ENCODE assay signal across 16 cellular contexts in genomic region chr18:32176745-32177144, GRCh38. TPM values are rescaled to one million over a fixed set of nuclear protein-coding genes. Genes with fewer than 3 reads are reported as not detected.
DNase-seq lines count a peak whose midpoint lies in the region; ATAC-seq, FAIRE-seq and TF ChIP-seq lines count a peak whose summit lies in the region.
"Not testable (repeated sequence)": the region's sequence is repeated elsewhere in the genome, so short reads cannot be mapped to it uniquely, and the experiment has no call there.
"Had no signal": no experiment of that assay in that cellular context is flagged by ENCODE, and none has a peak within 500 bp of the region (broad histone marks: within the 10 kb centered on the region; RNA-seq: fewer than 3 reads in every experiment).

No MANE protein-coding gene starts in this region.

- H3K9me1 ChIP-seq in K562 (ENCODE audit: control insufficient read depth, insufficient read depth, low read length): not testable (repeated sequence)

- H2AK5ac ChIP-seq in H1 (ENCODE audit: low read depth, low read length): not testable (repeated sequence)

- H3K4me3 ChIP-seq in HEK293 (ENCODE audit: low read depth, low read length); K562; H1 (ENCODE audit: extremely low read depth in 1 of 4, insufficient read depth in 2 of 4, low read depth in 3 of 4, low read length in 4 of 4): not testable (repeated sequence)

- H3K36me3 ChIP-seq in HEK293 (ENCODE audit: control insufficient read depth in 2 of 2, insufficient read depth in 1 of 2, low read length in 2 of 2); K562 (ENCODE audit: control insufficient read depth, insufficient read depth, low read length); H1 (ENCODE audit: control insufficient read depth in 2 of 4, insufficient read depth in 4 of 4, low read length in 3 of 4): not testable (repeated sequence)

- ATAC-seq in K562: not testable (repeated sequence)

- CTCF ChIA-PET in HEK293 (lab: Yijun Ruan, JAX): interaction anchor here (0.6 to 1.7 kb wide), 2 partner anchors 19 to 57 kb away, joined by 5 to 6 read pairs; no protein-coding TSS in a partner anchor
- CTCF ChIA-PET in K562 (lab: Yijun Ruan, JAX; ENCODE audit: low intra/inter-chr PET ratio): not testable (repeated sequence)
- CTCF ChIA-PET in H1 (lab: Charles Lee; ENCODE audit: partially characterized antibody): interaction anchor here (1.0 kb wide), 1 partner anchor 22 kb away, joined by 3 read pairs; no protein-coding TSS in a partner anchor

- FAIRE-seq in K562 (lab: Jason Lieb, UNC); H1 (lab: Jason Lieb, UNC): not testable (repeated sequence)

- not testable (repeated sequence) for H4K91ac ChIP-seq in H1 (replicated peaks; ENCODE audit: insufficient read length, low read length)

- 0% methylated on average over 1 of the region's 1 CpG for WGBS in K562 (ENCODE audit: insufficient coverage, low coverage, missing lambda C conversion rate)
- WGBS in H1 (ENCODE audit: extremely low coverage in 1 of 2, insufficient coverage in 1 of 2, insufficient read length in 1 of 2, insufficient replicate concordance in 2 of 2, low coverage in 1 of 2, low lambda C conversion rate in 2 of 2, missing lambda C conversion rate in 1 of 2), 2 experiments: 86% methylated on average over 1 of the region's 1 CpG; no CpG with 5 or more reads in 1 of the 2 experiments

- H3K4ac ChIP-seq in H1 (replicated peaks; ENCODE audit: insufficient read length, low read depth, low read length): not testable (repeated sequence)

- H4K20me1 ChIP-seq in K562 (replicated peaks; ENCODE audit: control insufficient read depth, insufficient read depth, low read length); H1 (replicated peaks in 1 of 2; ENCODE audit: control insufficient read depth in 1 of 2, insufficient read depth in 2 of 2, low read length in 2 of 2): not testable (repeated sequence)

- not testable (repeated sequence) for H3K23ac ChIP-seq in H1 (ENCODE audit: insufficient read length)

- not testable (repeated sequence) for DNase-seq in K562 (ENCODE audit: extremely low read depth in 1 of 4, low spot score in 3 of 4); H1 (ENCODE audit: low read depth in 1 of 2, low spot score in 2 of 2)

- not testable (repeated sequence) for H4K5ac ChIP-seq in H1 (ENCODE audit: insufficient read length, low read depth, low read length)

- not testable (repeated sequence) for H3K79me2 ChIP-seq in K562 (ENCODE audit: control insufficient read depth, insufficient read depth, low read length); H1 (ENCODE audit: control insufficient read depth in 1 of 2, insufficient read depth in 2 of 2, low read length in 2 of 2)

- H3K23me2 ChIP-seq in H1 (ENCODE audit: low read depth, low read length): not testable (repeated sequence)

- TF ChIP-seq POLR2A in K562 (conservative IDR thresholded peaks at IDR 0.05); H1 (IDR thresholded peaks at IDR 0.05; ENCODE audit: control extremely low read depth in 1 of 2, low read depth in 2 of 2, low read length in 2 of 2): not testable (repeated sequence)

- not testable (repeated sequence) for H3K9ac ChIP-seq in K562 (ENCODE audit: insufficient read depth in 1 of 2, low read depth in 2 of 2, low read length in 2 of 2); H1 (replicated peaks in 1 of 4; ENCODE audit: extremely low read depth in 1 of 4, low read depth in 3 of 4, low read length in 3 of 4)

- not testable (repeated sequence) for H2BK20ac ChIP-seq in H1 (ENCODE audit: low read length)

- H2BK12ac ChIP-seq in H1 (ENCODE audit: low read depth, low read length): not testable (repeated sequence)

- intact Hi-C loops in K562 (cut with micrococcal nuclease): not testable (repeated sequence)

- not testable (repeated sequence) for H3K18ac ChIP-seq in H1 (ENCODE audit: extremely low read depth, low read length)

- H3K14ac ChIP-seq in H1 (ENCODE audit: insufficient read length): not testable (repeated sequence)

- not testable (repeated sequence) for H2BK15ac ChIP-seq in H1 (ENCODE audit: low read length)

- not testable (repeated sequence) for BruUV-seq in K562 (replicated peaks; lab: Mats Ljungman, UMichigan)

- not testable (repeated sequence) for H3K27ac ChIP-seq in HEK293 (ENCODE audit: extremely low read depth, low read depth, low read length); K562 (ENCODE audit: extremely low read depth, low read depth, low read length); H1 (ENCODE audit: low read depth, low read length)

- peak overlapping the region; percentile 82 for H3K56ac ChIP-seq in H1 (replicated peaks; ENCODE audit: insufficient read length, low read depth, low read length)

- TF ChIP-seq CTCF in HEK293 (tag by site-specific recombination; IDR thresholded peaks at IDR 0.05); K562 (IDR thresholded peaks at IDR 0.05 in 2 of 3, conservative IDR thresholded peaks at IDR 0.05 in 1 of 3; ENCODE audit: insufficient read depth in 2 of 3, low read depth in 1 of 3, low read length in 3 of 3); H1 (IDR thresholded peaks at IDR 0.05; ENCODE audit: control extremely low read depth in 1 of 3, insufficient read depth in 1 of 3, low read depth in 1 of 3, low read length in 3 of 3): not testable (repeated sequence)

- not testable (repeated sequence) for H4K8ac ChIP-seq in H1 (ENCODE audit: extremely low read depth, insufficient read depth, low read length)

- not testable (repeated sequence) for H2AFZ ChIP-seq in K562 (ENCODE audit: low read depth, low read length); H1 (ENCODE audit: low read length)

- not testable (repeated sequence) for TF ChIP-seq EP300 in K562 (IDR thresholded peaks at IDR 0.05; ENCODE audit: low read length); H1 (IDR thresholded peaks at IDR 0.05; ENCODE audit: borderline replicate concordance in 1 of 2, low read depth in 2 of 2, low read length in 2 of 2)

- not testable (repeated sequence) for H3K27me3 ChIP-seq in K562 (ENCODE audit: control insufficient read depth in 2 of 2, insufficient read depth in 2 of 2, low read length in 2 of 2); H1 (replicated peaks in 1 of 4; ENCODE audit: control insufficient read depth in 3 of 4, extremely low read depth in 1 of 4, insufficient read depth in 3 of 4, low read length in 3 of 4)

- not testable (repeated sequence) for H3K9me3 ChIP-seq in HEK293 (ENCODE audit: control insufficient read depth, insufficient read depth, low read depth, low read length); K562 (replicated peaks; ENCODE audit: control insufficient read depth, insufficient read depth, low read depth, low read length); H1 (ENCODE audit: insufficient read depth in 2 of 2, low read depth in 1 of 2, low read length in 1 of 2)

- in situ Hi-C loops in K562 (cut with MboI): not testable (repeated sequence)

- POLR2A ChIA-PET in HEK293 (lab: Yijun Ruan, JAX); K562 (lab: Yijun Ruan, JAX); H1 (lab: Charles Lee; ENCODE audit: partially characterized antibody): not testable (repeated sequence)

- H2BK120ac ChIP-seq in H1 (replicated peaks; ENCODE audit: low read depth, low read length): not testable (repeated sequence)

- not testable (repeated sequence) for H3K4me1 ChIP-seq in HEK293 (ENCODE audit: control insufficient read depth, insufficient read depth, low read length); K562 (replicated peaks in 1 of 2; ENCODE audit: control insufficient read depth in 2 of 2, insufficient read depth in 2 of 2, low read length in 2 of 2); H1 (replicated peaks in 1 of 4; ENCODE audit: control insufficient read depth in 3 of 4, insufficient read depth in 4 of 4, low read length in 3 of 4)

- H3K79me1 ChIP-seq in H1 (ENCODE audit: low read depth, low read length): not testable (repeated sequence)

- TF ChIP-seq RAD21 in K562 (CRISPR knock-in tag; conservative IDR thresholded peaks at IDR 0.05 in 1 of 2, IDR thresholded peaks at IDR 0.05 in 1 of 2); H1 (IDR thresholded peaks at IDR 0.05 in 1 of 2, conservative IDR thresholded peaks at IDR 0.05 in 1 of 2; ENCODE audit: low read depth in 2 of 2, low read length in 2 of 2): not testable (repeated sequence)

- not testable (repeated sequence) for H2BK5ac ChIP-seq in H1 (ENCODE audit: low read depth, low read length)

- H3K4me2 ChIP-seq in K562 (ENCODE audit: insufficient read depth, low read length); H1 (ENCODE audit: insufficient read depth in 1 of 2, low read depth in 2 of 2, low read length in 2 of 2): not testable (repeated sequence)

RNA-seq across cellular contexts. Expression of gene MEP1B, which starts 13.1 kb away (rescaled TPM):
- total RNA-seq in K562 (2011; cell fraction: chromatin; rRNA removed; ENCODE audit: low replicate concordance): not detected in 2 replicates
- total RNA-seq in K562 (2011; cell fraction: nucleolus; rRNA removed): not detected in 2 replicates
- not detected in 2 replicates for total RNA-seq in K562 (2011; cell fraction: nucleoplasm; rRNA removed)
- total RNA-seq in K562 (2014; rRNA removed) (not detected in 2 replicates), K562 (2014; rRNA removed; fragmentation: Illumina TruSeq; extraction: Trizol) (not detected in 2 replicates), K562 (2015; rRNA removed; fragmentation: Illumina TruSeq; extraction: Trizol) (not detected in 2 replicates), K562 (2021) (not detected in 2 replicates)
- polyA plus RNA-seq in K562 (2011; rRNA removed) (0.03 TPM in 1 of 2 replicates, not detected in the other), K562 (2014; fragmentation: Illumina TruSeq; extraction: Trizol) (not detected in 2 replicates), K562 (2014; fragmentation: Nextera tagmentation; extraction: Ambion mirVana) (not detected), K562 (2014; rRNA removed) (0.11 TPM in 1 of 2 replicates, not detected in the other), H1 (2011; rRNA removed) (not detected in 2 replicates)
- not detected in 2 replicates for polyA plus RNA-seq in K562 (2011; cell fraction: cytosol; rRNA removed)
- polyA plus RNA-seq in K562 (2011; cell fraction: nucleus; rRNA removed): 0.06 TPM in 2 replicates
- 0.04 and 0.07 TPM in 2 replicates for polyA plus RNA-seq in K562 (2012)
- polyA minus RNA-seq in K562 (2011; rRNA and poly(A)+ RNA removed): 0.06 and 0.07 TPM in 2 replicates
- polyA minus RNA-seq in K562 (2011; cell fraction: cytosol; rRNA and poly(A)+ RNA removed): not detected in 2 replicates
- polyA minus RNA-seq in K562 (2011; cell fraction: nucleus; rRNA and poly(A)+ RNA removed): 0.13 TPM in 1 of 2 replicates, not detected in the other
- not detected in 2 replicates for total RNA-seq in H1 (2021; fragmentation: NEBNext Ultra II Directional; extraction: Animal tissue kit (Norgen Biotek cat#: 25700))
- not detected for polyA plus RNA-seq in H1 (2011; cell fraction: cytosol; rRNA removed)
- not detected for polyA plus RNA-seq in H1 (2011; cell fraction: nucleus; rRNA removed)
- polyA plus RNA-seq in H1 (2012, experiment 1 of 2): 0.14 to 0.28 TPM in 2 of 4 replicates, not detected in the others
- polyA plus RNA-seq in H1 (2012, experiment 2 of 2): not detected
- not detected for polyA plus RNA-seq in H1 (2013, experiment 1 of 2)
- polyA plus RNA-seq in H1 (2013, experiment 2 of 2): not detected
- polyA minus RNA-seq in H1 (2011; rRNA and poly(A)+ RNA removed): not detected in 2 replicates
- polyA minus RNA-seq in H1 (2011; cell fraction: cytosol; rRNA and poly(A)+ RNA removed): not detected
- not detected for polyA minus RNA-seq in H1 (2011; cell fraction: nucleus; rRNA and poly(A)+ RNA removed)
- total RNA-seq: A172; B cell; Caco-2; Calu3; CD4-positive, alpha-beta memory T cell; CD4-positive, alpha-beta T cell; CD8-positive, alpha-beta memory T cell; CD8-positive, alpha-beta T cell; Daoy had no signal
- polyA plus RNA-seq: AG04450; BJ; CD14-positive monocyte; CD4-positive, alpha-beta memory T cell; CD4-positive, CD25-positive, alpha-beta regulatory T cell had no signal
